Comparison of ENCODE assay signal across 25 cellular contexts in genomic region chr18:61852496-61852895, GRCh38. TPM values are rescaled to one million over a fixed set of nuclear protein-coding genes. Genes with fewer than 3 reads are reported as not detected.
DNase-seq lines count a peak whose midpoint lies in the region; ATAC-seq and TF ChIP-seq lines count a peak whose summit lies in the region.
"Had no signal": no experiment of that assay in that cellular context is flagged by ENCODE, and none has a peak within 500 bp of the region (broad histone marks: within the 10 kb centered on the region; RNA-seq: fewer than 3 reads in every experiment).

No MANE protein-coding gene starts in this region.

- intact Hi-C loops in left lung (cut with DNase I) = no loop called here

- TF ChIP-seq CTCF in brain microvascular endothelial cell (IDR thresholded peaks at IDR 0.05; ENCODE audit: low read depth, low read length, missing control alignments) = no peak
- no peak for TF ChIP-seq CTCF in left lung (IDR thresholded peaks at IDR 0.05)

- H3K27ac ChIP-seq in brain microvascular endothelial cell (peak overlapping the region; percentile 83), left lung (no peak overlapping the region)
- H3K27ac ChIP-seq: BLaER1, cardiac muscle cell, SK-N-MC had no signal

- H3K4me3 ChIP-seq in brain microvascular endothelial cell (ENCODE audit: low read depth, low read length) = no peak overlapping the region
- H3K4me3 ChIP-seq in left lung = no peak overlapping the region
- H3K4me3 ChIP-seq: BLaER1, cardiac muscle cell, GM12878, GM23338, SK-N-MC had no signal

- in situ Hi-C loops in brain microvascular endothelial cell (cut with HindIII; ENCODE audit: low pct_ligation_motif_present, low sequenced_read_pairs) = no loop called here

- peaks cover 0 to 4% of the 10 kb centered on the region in 2 donors for H3K4me1 ChIP-seq in left lung
- H3K4me1 ChIP-seq: BLaER1 had no signal

- H3K9me3 ChIP-seq in left lung = no peaks in the 10 kb centered on the region
- H3K9me3 ChIP-seq: BLaER1 had no signal

- ATAC-seq in left lung = peak; percentile 49
- no peak for ATAC-seq in HG02852 (IDR thresholded peaks at IDR 0.05; ENCODE audit: unreplicated experiment)
- ATAC-seq: activated CD8-positive, alpha-beta T cell treated with anti-CD3 and anti-CD28 coated beads for 36 hours; activated T-helper 17 cell treated with anti-CD3 and anti-CD28 coated beads, Interleukin-2, amount 50 U/mL, for 72 hours; GM12878; GM23338; naive thymus-derived CD8-positive, alpha-beta T cell had no signal

- DNase-seq in DMS53 treated with DMSO at 0.1 percent for 48 hours (lab: John Stamatoyannopoulos, UW; ENCODE audit: unreplicated experiment) (peak; percentile 24), LoVo (ENCODE audit: low spot score) (peak; percentile 7), brain microvascular endothelial cell (no peak), left lung (no peak), NCI-H774 (lab: John Stamatoyannopoulos, UW) (no peak), HUDEP-2 (lab: John Stamatoyannopoulos, UW; ENCODE audit: unreplicated experiment in 76 of 76) (no peak), cerebellar cortex (ENCODE audit: low spot score) (no peak)
- DNase-seq: activated CD8-positive, alpha-beta T cell treated with anti-CD3 and anti-CD28 coated beads for 36 hours; activated naive CD4-positive, alpha-beta T cell treated with anti-CD3 and anti-CD28 coated beads, Interleukin-2, amount 50 U/mL, for 16 hours; DND-41; hypothalamus; naive thymus-derived CD8-positive, alpha-beta T cell; NCI-H1105; NCI-H2029; NCI-H524 treated with DMSO at 0.1 percent for 48 hours; occipital lobe; small intestine; stimulated activated CD4-positive, alpha-beta T cell treated with anti-CD3 and anti-CD28 coated beads, Interleukin-2, amount 100 ng/mL, for 24 hours had no signal

- H3K36me3 ChIP-seq in brain microvascular endothelial cell (replicated peaks) = no peaks in the 10 kb centered on the region
- H3K36me3 ChIP-seq in left lung = no peaks in the 10 kb centered on the region
- H3K36me3 ChIP-seq: BLaER1, cardiac muscle cell had no signal

- H3K27me3 ChIP-seq in brain microvascular endothelial cell (replicated peaks) = no peaks in the 10 kb centered on the region
- no peaks in the 10 kb centered on the region for H3K27me3 ChIP-seq in left lung
- H3K27me3 ChIP-seq: BLaER1, cardiac muscle cell had no signal

RNA-seq across cellular contexts. Expression of gene RNF152, which starts 40.3 kb away (rescaled TPM):
- 10 to 100 TPM; 11.0 to 15.5 TPM for total RNA-seq in left lung

Comparison
In these comparisons a context has a peak if more than half of its experiments do, and no peak if none do; other contexts are left out.
1. DNase-seq: peak in DMS53 treated with DMSO at 0.1 percent for 48 hours (single experiment) and LoVo (single experiment); none in brain microvascular endothelial cell (single experiment), left lung (0 of 2), NCI-H774 (single experiment), HUDEP-2 (0 of 76) and cerebellar cortex (single experiment).